In the genomic region with DNA sequence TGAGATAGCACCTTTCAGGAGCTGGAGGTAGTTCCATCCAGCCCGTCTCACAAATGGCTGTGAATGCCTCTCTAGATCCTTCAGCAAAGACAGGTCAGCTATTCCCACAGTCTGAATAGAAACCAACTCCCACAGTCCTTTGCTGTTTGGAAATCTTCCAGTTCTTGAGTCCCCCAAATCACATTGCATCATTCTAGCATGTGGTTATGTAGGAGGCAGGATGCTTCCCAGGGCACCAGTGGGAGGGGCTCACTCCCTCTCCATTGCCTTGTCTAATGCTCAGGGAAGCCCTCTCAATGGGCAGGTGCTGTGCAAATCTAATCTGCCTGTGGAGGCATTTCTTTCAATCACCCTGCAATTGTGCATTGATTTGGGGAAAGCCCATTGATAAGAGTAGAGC, we compare ENCODE assay signal across 11 cellular contexts. TPM values are rescaled to one million over a fixed set of nuclear protein-coding genes. Genes with fewer than 3 reads are reported as not detected.
DNase-seq lines count a peak whose midpoint lies in the region; ATAC-seq and TF ChIP-seq lines count a peak whose summit lies in the region.
"Had no signal": no experiment of that assay in that cellular context is flagged by ENCODE, and none has a peak within 500 bp of the region (broad histone marks: within the 10 kb centered on the region; RNA-seq: fewer than 3 reads in every experiment).

No MANE protein-coding gene starts in this region.

- no peak for TF ChIP-seq CTCF in chondrocyte (IDR thresholded peaks at IDR 0.05)

- H3K27me3 Mint-ChIP-seq in chondrocyte (ENCODE audit: low read depth), result no peaks in the 10 kb centered on the region

- peak overlapping the region; percentile 93 for H3K27ac Mint-ChIP-seq in chondrocyte (ENCODE audit: unreplicated experiment)
- H3K27ac Mint-ChIP-seq: activated CD4-positive, alpha-beta T cell treated with anti-CD3 and anti-CD28 coated beads, Interleukin-2, amount 10 ng/mL, durations not matched to agents 7 days and 5 days had no signal

- H3K4me3 Mint-ChIP-seq in chondrocyte (ENCODE audit: unreplicated experiment), result no peak overlapping the region
- H3K4me3 Mint-ChIP-seq: activated CD4-positive, alpha-beta T cell treated with anti-CD3 and anti-CD28 coated beads, Interleukin-2, amount 10 ng/mL, durations not matched to agents 7 days and 5 days had no signal

- peaks cover 4% of the 10 kb centered on the region for H3K36me3 Mint-ChIP-seq in chondrocyte (ENCODE audit: low read depth)

- H3K9me3 Mint-ChIP-seq in chondrocyte (ENCODE audit: low read depth), result no peaks in the 10 kb centered on the region
- H3K9me3 Mint-ChIP-seq: activated CD4-positive, alpha-beta T cell treated with anti-CD3 and anti-CD28 coated beads, Interleukin-2, amount 10 ng/mL, durations not matched to agents 7 days and 5 days had no signal

- DNase-seq in COR-L47 (lab: John Stamatoyannopoulos, UW) (peak; percentile 18), M059J (ENCODE audit: low read depth) (peak; percentile 50), chondrocyte (ENCODE audit: low spot score) (no peak), myocyte (ENCODE audit: low read depth) (peak; percentile 51), DMS114 treated with DMSO at 0.1 percent for 48 hours (lab: John Stamatoyannopoulos, UW; ENCODE audit: unreplicated experiment) (no peak), NCI-H1930 (lab: John Stamatoyannopoulos, UW) (no peak), NOMO-1 (lab: John Stamatoyannopoulos, UW; ENCODE audit: unreplicated experiment in 2 of 2) (no peak)
- DNase-seq: activated CD4-positive, alpha-beta T cell treated with anti-CD3 and anti-CD28 coated beads, Interleukin-2, amount 10 ng/mL, durations not matched to agents 7 days and 5 days; MV-4-11; right cardiac atrium had no signal

- H3K4me1 Mint-ChIP-seq in chondrocyte (ENCODE audit: low read depth), result peaks cover 65% of the 10 kb centered on the region

- no peak for ATAC-seq in GM21825 (IDR thresholded peaks at IDR 0.05; ENCODE audit: unreplicated experiment)

RNA-seq across cellular contexts. Expression of a gene that starts 14.6 kb away (rescaled TPM):
- 6.4 and 15.6 TPM in 2 replicates for total RNA-seq in M059J (2014; rRNA removed; shearing (Covaris generic))
- total RNA-seq in chondrocyte (87.0 to 119 TPM (median 90.2 TPM) in 3 replicates), myocyte (9.1 and 16.3 TPM in 2 replicates)
- 6.5 TPM for polyA plus RNA-seq in myocyte (2012)

Comparison
In these comparisons a context has a peak if more than half of its experiments do, and no peak if none do; other contexts are left out.
1. DNase-seq: peak in COR-L47 (single experiment), M059J (single experiment) and myocyte (single experiment); none in chondrocyte (single experiment), DMS114 treated with DMSO at 0.1 percent for 48 hours (single experiment), NCI-H1930 (0 of 2) and NOMO-1 (0 of 2).